In genomic region chr16:16365851-16366250, GRCh38 we compare ENCODE assay signal across 7 cellular contexts. TPM values are rescaled to one million over a fixed set of nuclear protein-coding genes. Genes with fewer than 3 reads are reported as not detected.
DNase-seq lines count a peak whose midpoint lies in the region; ATAC-seq, FAIRE-seq and TF ChIP-seq lines count a peak whose summit lies in the region.
"Not testable (repeated sequence)": the region's sequence is repeated elsewhere in the genome, so short reads cannot be mapped to it uniquely, and the experiment has no call there.
"Had no signal": no experiment of that assay in that cellular context is flagged by ENCODE, and none has a peak within 500 bp of the region (broad histone marks: within the 10 kb centered on the region; RNA-seq: fewer than 3 reads in every experiment).

No MANE protein-coding gene starts in this region.

- H3K79me2 ChIP-seq in HepG2 (ENCODE audit: insufficient read depth, low read length), result not testable (repeated sequence)

- ATAC-seq in Right ventricle myocardium superior (ENCODE audit: poor library complexity) (peak; percentile 20), HepG2 (peak; percentile 5)

- H3K27me3 ChIP-seq in BE2C; HepG2 (ENCODE audit: control insufficient read depth in 1 of 2, insufficient read depth in 2 of 2, low read length in 2 of 2); stomach: not testable (repeated sequence)

- H3K9ac ChIP-seq in HepG2 (ENCODE audit: insufficient read depth, low read depth, low read length), result not testable (repeated sequence)

- TF ChIP-seq POLR2A in HepG2 (IDR thresholded peaks at IDR 0.05; ENCODE audit: insufficient read depth in 1 of 2, low read depth in 2 of 2, low read length in 2 of 2); stomach (IDR thresholded peaks at IDR 0.05): not testable (repeated sequence)

- not testable (repeated sequence) for H3K27ac ChIP-seq in HepG2 (ENCODE audit: extremely low read length, insufficient read depth, low read length); stomach

- not testable (repeated sequence) for H3K9me3 ChIP-seq in BE2C; HepG2 (ENCODE audit: low read length); stomach

- in situ Hi-C loops in HepG2 (cut with HindIII; ENCODE audit: extremely low pct_ligation_motif_present, low pct_unique_long_range_greater_than_20kb), result not testable (repeated sequence)

- BruUV-seq in HepG2 (replicated peaks; lab: Mats Ljungman, UMichigan), result not testable (repeated sequence)

- H3K4me1 ChIP-seq in BE2C; HepG2 (ENCODE audit: insufficient read depth, low read length); stomach: not testable (repeated sequence)

- peak; percentile 1 for DNase-seq in BE2C
- peak; percentile 22 for DNase-seq in activated CD8-positive, alpha-beta memory T cell treated with anti-CD3 and anti-CD28 coated beads, Interleukin-2, amount 50 U/mL, for 48 hours
- DNase-seq in Right ventricle myocardium superior; HepG2 (ENCODE audit: low spot score): not testable (repeated sequence)
- peak; percentile 75 for DNase-seq in mesenteric fat pad (ENCODE audit: low spot score)
- DNase-seq in stomach, result peak; percentile 9

- H4K20me1 ChIP-seq in HepG2 (ENCODE audit: insufficient read depth, low read length), result not testable (repeated sequence)

- not testable (repeated sequence) for H3K36me3 ChIP-seq in BE2C; HepG2 (replicated peaks in 1 of 2; ENCODE audit: control insufficient read depth in 1 of 2, insufficient read depth in 2 of 2, low read length in 2 of 2); stomach

- POLR2A ChIA-PET in HepG2 (lab: Yijun Ruan, JAX), result not testable (repeated sequence)

- WGBS in HepG2 (ENCODE audit: low lambda C conversion rate), result 38% methylated on average over 5 of the region's 22 CpGs
- WGBS in stomach, 5 donors, result 90 to 94% (median 91%) methylated on average over 4 to 9 of the region's 22 CpGs; no CpG with 5 or more reads in 2 of the 5 donors

- TF ChIP-seq CTCF in BE2C (IDR thresholded peaks at IDR 0.05; ENCODE audit: low read depth, low read length); HepG2 (CRISPR knock-in tag; IDR thresholded peaks at IDR 0.05); stomach (IDR thresholded peaks at IDR 0.05): not testable (repeated sequence)

- H3K4me3 ChIP-seq in BE2C (ENCODE audit: low read depth, low read length); HepG2 (replicated peaks in 1 of 3; ENCODE audit: insufficient read depth in 1 of 3, low read depth in 2 of 3, low read length in 3 of 3); stomach: not testable (repeated sequence)

- TF ChIP-seq RAD21 in HepG2 (CRISPR knock-in tag; IDR thresholded peaks at IDR 0.05), result not testable (repeated sequence)

- intact Hi-C loops in Right ventricle myocardium superior (cut with DNase I); HepG2 (cut with micrococcal nuclease; ENCODE audit: unreplicated experiment); stomach (cut with DNase I; ENCODE audit: low total_unique reads): not testable (repeated sequence)

- H3K4me2 ChIP-seq in HepG2 (ENCODE audit: low read depth, low read length), result not testable (repeated sequence)

- H2AFZ ChIP-seq in HepG2 (ENCODE audit: low read length), result not testable (repeated sequence)

- not testable (repeated sequence) for TF ChIP-seq EP300 in HepG2 (IDR thresholded peaks at IDR 0.05; ENCODE audit: low read depth in 2 of 2, low read length in 2 of 2); HepG2 (CRISPR knock-in tag; IDR thresholded peaks at IDR 0.05; ENCODE audit: borderline replicate concordance); stomach (IDR thresholded peaks at IDR 0.05)

- FAIRE-seq in HepG2 (lab: Jason Lieb, UNC), result not testable (repeated sequence)

- CTCF ChIA-PET in HepG2 (lab: Yijun Ruan, JAX; ENCODE audit: low intra/inter-chr PET ratio, low total read pairs), result not testable (repeated sequence)

RNA-seq across cellular contexts. Expression of gene NPIPA7, which starts 13.1 kb away (rescaled TPM):
- polyA plus RNA-seq in BE2C (2012; ENCODE audit: insufficient read depth, insufficient read length, low read depth), result 3.1 TPM
- 3.0 TPM for total RNA-seq in Right ventricle myocardium superior
- total RNA-seq in HepG2 (2016; rRNA removed; fragmentation: Illumina TruSeq; extraction: Trizol), result 4.8 and 11.0 TPM in 2 replicates
- total RNA-seq in HepG2 (2016; cell fraction: cytosol; rRNA removed; fragmentation: Illumina TruSeq; extraction: Trizol; ENCODE audit: low read depth), result 1.1 and 2.6 TPM in 2 replicates
- 4.3 and 9.5 TPM in 2 replicates for total RNA-seq in HepG2 (2016; cell fraction: insoluble cytoplasmic fraction; rRNA removed; fragmentation: Illumina TruSeq; extraction: Trizol)
- 4.0 and 4.2 TPM in 2 replicates for total RNA-seq in HepG2 (2016; cell fraction: membrane; rRNA removed; fragmentation: Illumina TruSeq; extraction: Trizol)
- 4.9 and 17.0 TPM in 2 replicates for total RNA-seq in HepG2 (2016; cell fraction: nucleus; rRNA removed; fragmentation: Illumina TruSeq; extraction: Trizol)
- 65.3 and 97.4 TPM in 2 replicates for polyA plus RNA-seq in HepG2 (2011; rRNA removed)
- 30.8 and 41.5 TPM in 2 replicates for polyA plus RNA-seq in HepG2 (2011; cell fraction: cytosol; rRNA removed)
- 91.0 and 119 TPM in 2 replicates for polyA plus RNA-seq in HepG2 (2011; cell fraction: nucleus; rRNA removed)
- polyA plus RNA-seq in HepG2 (2012), result 13.5 and 19.9 TPM in 2 replicates
- 3.9 and 4.4 TPM in 2 replicates for polyA plus RNA-seq in HepG2 (2016; cell fraction: cytosol; fragmentation: Illumina TruSeq; extraction: Trizol; ENCODE audit: low read depth)
- 17.8 and 30.2 TPM in 2 replicates for polyA plus RNA-seq in HepG2 (2016; cell fraction: insoluble cytoplasmic fraction; fragmentation: Illumina TruSeq; extraction: Trizol; ENCODE audit: low read depth)
- 7.8 and 8.1 TPM in 2 replicates for polyA plus RNA-seq in HepG2 (2016; cell fraction: membrane; fragmentation: Illumina TruSeq; extraction: Trizol; ENCODE audit: low read depth)
- 104 and 133 TPM in 2 replicates for polyA plus RNA-seq in HepG2 (2016; cell fraction: nucleus; fragmentation: Illumina TruSeq; extraction: Trizol; ENCODE audit: insufficient read depth, low read depth)
- 0.92 and 1.1 TPM in 2 replicates for polyA minus RNA-seq in HepG2 (2011; rRNA and poly(A)+ RNA removed; ENCODE audit: low replicate concordance)
- polyA minus RNA-seq in HepG2 (2011; cell fraction: cytosol; rRNA and poly(A)+ RNA removed), result 1.4 and 3.1 TPM in 2 replicates
- 6.7 and 7.5 TPM in 2 replicates for polyA minus RNA-seq in HepG2 (2011; cell fraction: nucleus; rRNA and poly(A)+ RNA removed)
- total RNA-seq in mesenteric fat pad, result 7.8 TPM
- 10 to 100 TPM in 2 of 5 donors, 1 to 10 TPM in 1, not detected in 2; 2.3 to 84.8 (median 15.6) TPM for total RNA-seq in stomach
- 10 to 100 TPM in 2 of 3 donors, 1 to 10 TPM in 1; 7.0 to 34.8 (median 16.2) TPM for polyA plus RNA-seq in stomach
- polyA plus RNA-seq: CD4-positive, CD25-positive, alpha-beta regulatory T cell had no signal
